Comparison of ENCODE assay signal across 9 cellular contexts in the genomic region with DNA sequence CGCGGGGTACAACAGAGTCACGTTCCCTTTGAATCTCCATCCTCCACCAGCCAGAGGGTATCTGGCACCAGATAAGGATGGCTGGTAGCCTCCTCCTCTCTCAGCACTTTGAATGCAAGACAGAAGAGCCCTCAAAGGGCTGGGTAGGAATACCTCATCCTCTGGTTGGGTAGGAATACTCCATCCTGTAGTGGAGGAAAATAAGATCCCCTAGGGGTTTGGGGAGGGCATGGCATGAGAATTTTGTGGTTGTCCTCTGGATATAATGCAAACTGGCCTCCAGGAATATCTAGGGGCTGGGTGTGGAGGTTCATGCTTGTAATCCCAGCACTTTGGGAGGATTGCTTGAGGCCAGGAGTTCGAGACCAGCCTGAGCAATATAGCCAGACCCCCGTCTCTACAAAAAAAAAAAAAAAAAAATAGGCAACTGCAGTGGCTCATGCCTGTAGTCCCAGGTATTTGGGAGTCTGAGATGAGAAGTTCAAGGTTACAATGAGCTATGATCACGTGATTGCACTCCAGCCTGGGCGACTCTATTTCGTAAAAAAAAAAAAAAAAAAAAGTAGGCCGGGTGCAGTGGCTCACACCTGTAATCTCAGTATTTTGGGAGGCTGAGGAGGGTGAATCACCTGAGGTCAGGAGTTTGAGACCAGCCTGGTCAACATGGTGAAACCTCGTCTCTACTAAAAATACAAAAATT. TPM values are rescaled to one million over a fixed set of nuclear protein-coding genes. Genes with fewer than 3 reads are reported as not detected.
DNase-seq lines count a peak whose midpoint lies in the region; ATAC-seq and TF ChIP-seq lines count a peak whose summit lies in the region.
"Had no signal": no experiment of that assay in that cellular context is flagged by ENCODE, and none has a peak within 500 bp of the region (broad histone marks: within the 10 kb centered on the region; RNA-seq: fewer than 3 reads in every experiment).

No MANE protein-coding gene starts in this region.

- DNase-seq in epithelial cell of prostate (ENCODE audit: low read depth, low spot score) = no peak
- no peak for DNase-seq in neural progenitor cell (ENCODE audit: low spot score)
- DNase-seq in NCI-H510A (lab: John Stamatoyannopoulos, UW) = no peak
- no peak for DNase-seq in natural killer cell
- DNase-seq in stimulated activated CD4-positive, alpha-beta T cell treated with anti-CD3 and anti-CD28 coated beads, Interleukin-4, amount 100 ng/mL, for 1 hour = no peak
- DNase-seq: NCI-H1694 treated with DMSO at 0.1 percent for 48 hours had no signal

- H3K9me3 ChIP-seq in BLaER1 = no peaks in the 10 kb centered on the region
- no peaks in the 10 kb centered on the region for H3K9me3 ChIP-seq in OCI-LY3 (ENCODE audit: insufficient read depth, low read length)
- no peaks in the 10 kb centered on the region for H3K9me3 ChIP-seq in neural progenitor cell (ENCODE audit: low read depth)

- H3K36me3 ChIP-seq in BLaER1 (peaks cover 8% of the 10 kb centered on the region; the same call in 1 of the 2 replicates), OCI-LY3 (replicated peaks; ENCODE audit: low read depth, low read length) (peaks cover 16% of the 10 kb centered on the region), neural progenitor cell (no peaks in the 10 kb centered on the region)

- H3K27ac Mint-ChIP-seq in neural progenitor cell = no peak overlapping the region
- H3K27ac Mint-ChIP-seq in natural killer cell = peak overlapping the region in 1 of 2 donors; percentile 78

- H3K4me1 ChIP-seq in BLaER1 (peaks cover 76% of the 10 kb centered on the region), OCI-LY3 (ENCODE audit: low read length) (peaks cover 27% of the 10 kb centered on the region), neural progenitor cell (peaks cover 17% of the 10 kb centered on the region)

- no peak for TF ChIP-seq CTCF in OCI-LY3 (IDR thresholded peaks at IDR 0.05; ENCODE audit: low read depth, low read length)
- no peak for TF ChIP-seq CTCF in neural progenitor cell (IDR thresholded peaks at IDR 0.05)
- TF ChIP-seq CTCF in natural killer cell (IDR thresholded peaks at IDR 0.05) = no peak

- H3F3A ChIP-seq in neural progenitor cell (ENCODE audit: low read depth) = peaks cover 14% of the 10 kb centered on the region

- H3K27me3 ChIP-seq in BLaER1 (no peaks in the 10 kb centered on the region), OCI-LY3 (ENCODE audit: low read depth, low read length) (no peaks in the 10 kb centered on the region), neural progenitor cell (peaks cover 6% of the 10 kb centered on the region)

- no peak overlapping the region for H2AFZ ChIP-seq in OCI-LY3 (ENCODE audit: low read depth, low read length)
- H2AFZ ChIP-seq in neural progenitor cell (replicated peaks) = no peak overlapping the region

- peak overlapping the region; percentile 95 for H3K4me2 ChIP-seq in BLaER1
- peak overlapping the region; percentile 98 for H3K4me2 ChIP-seq in OCI-LY3 (ENCODE audit: low read length)
- H3K4me2 ChIP-seq in neural progenitor cell = peak overlapping the region; percentile 89

- intact Hi-C loops in natural killer cell (cut with micrococcal nuclease) = no loop called here

- peaks cover 61% of the 10 kb centered on the region for H3K79me2 ChIP-seq in OCI-LY3 (ENCODE audit: low read length)
- H3K79me2 ChIP-seq in neural progenitor cell (ENCODE audit: low read depth) = peaks cover 6% of the 10 kb centered on the region

- H3K4me3 Mint-ChIP-seq in neural progenitor cell = peak overlapping the region; percentile 89
- no peak overlapping the region for H3K4me3 Mint-ChIP-seq in natural killer cell

- H4K20me1 ChIP-seq in BLaER1 = peaks cover 51% of the 10 kb centered on the region
- H4K20me1 ChIP-seq in OCI-LY3 (ENCODE audit: insufficient read depth, low read length) = peaks cover 19% of the 10 kb centered on the region
- H4K20me1 ChIP-seq in neural progenitor cell (ENCODE audit: low read depth) = no peaks in the 10 kb centered on the region

- peak overlapping the region; percentile 89 for H3K4me3 ChIP-seq in BLaER1
- H3K4me3 ChIP-seq in OCI-LY3 (ENCODE audit: low read length) = peak overlapping the region; percentile 96
- no peak overlapping the region for H3K4me3 ChIP-seq in neural progenitor cell

- H3K36me3 Mint-ChIP-seq in neural progenitor cell (no peaks in the 10 kb centered on the region), natural killer cell (no peaks in the 10 kb centered on the region)

- H3K9ac ChIP-seq in BLaER1 = peak overlapping the region; percentile 93
- peak overlapping the region; percentile 87; the same call in 1 of the 2 replicates for H3K9ac ChIP-seq in OCI-LY3 (ENCODE audit: low read length)
- H3K9ac ChIP-seq in neural progenitor cell = no peak overlapping the region

- H3K27me3 Mint-ChIP-seq in neural progenitor cell (ENCODE audit: insufficient read depth, low read depth) = peaks cover 8% of the 10 kb centered on the region
- peaks cover 0 to 28% of the 10 kb centered on the region in 2 donors for H3K27me3 Mint-ChIP-seq in natural killer cell (ENCODE audit: low read depth in 2 of 2)

- ATAC-seq in GM18511 (IDR thresholded peaks at IDR 0.05; ENCODE audit: unreplicated experiment) (no peak), natural killer cell (no peak)

- H3K9me3 Mint-ChIP-seq in neural progenitor cell (no peaks in the 10 kb centered on the region), natural killer cell (no peaks in the 10 kb centered on the region)

- H3K4me1 Mint-ChIP-seq in neural progenitor cell (peaks cover 31% of the 10 kb centered on the region), natural killer cell (peaks cover 28 to 37% of the 10 kb centered on the region in 2 donors)

- H3K27ac ChIP-seq in BLaER1 (peak overlapping the region; percentile 96), OCI-LY3 (ENCODE audit: low read length) (no peak overlapping the region; the same call in 1 of the 2 replicates), epithelial cell of prostate (peak overlapping the region; percentile 51), neural progenitor cell (no peak overlapping the region)

RNA-seq across cellular contexts. Expression of a gene that starts 2.7 kb away (rescaled TPM):
- total RNA-seq in neural progenitor cell (ENCODE audit: low replicate concordance) (14.4 and 20.3 TPM in 2 replicates), natural killer cell (1 to 10 TPM; 2.1 to 8.1 (median 2.8) TPM)

RNA-seq across cellular contexts. Expression of a gene that starts 28.2 kb away (rescaled TPM):
- total RNA-seq in neural progenitor cell (ENCODE audit: low replicate concordance) (566 and 968 TPM in 2 replicates), natural killer cell (1 to 10 TPM; 2.0 to 6.4 (median 4.6) TPM)

RNA-seq across cellular contexts. Expression of a gene that starts 55.5 kb away (rescaled TPM):
- total RNA-seq in neural progenitor cell (ENCODE audit: low replicate concordance) (not detected in 2 replicates), natural killer cell (1 to 10 TPM in 1 of 3 donors, under 1 TPM in 2; 0.65 to 1.8 (median 0.94) TPM)

Comparison
In these comparisons a context has a peak if more than half of its experiments do, and no peak if none do; other contexts are left out.
1. H3K27ac ChIP-seq: peak in BLaER1 (single experiment) and epithelial cell of prostate (single experiment); none in OCI-LY3 (single experiment) and neural progenitor cell (single experiment).
2. RNA of a gene that starts 28.2 kb away (total RNA-seq): 566 to 968 TPM in neural progenitor cell; 2.0 to 6.4 TPM in natural killer cell; every median in the first group is over 10 times any median in the second.
3. Peak in every context shown above with its lines, with median percentiles within 50 percentile points of each other: H3K4me2 ChIP-seq.